16 cellular contexts compared by ENCODE assay signal in the genomic region with DNA sequence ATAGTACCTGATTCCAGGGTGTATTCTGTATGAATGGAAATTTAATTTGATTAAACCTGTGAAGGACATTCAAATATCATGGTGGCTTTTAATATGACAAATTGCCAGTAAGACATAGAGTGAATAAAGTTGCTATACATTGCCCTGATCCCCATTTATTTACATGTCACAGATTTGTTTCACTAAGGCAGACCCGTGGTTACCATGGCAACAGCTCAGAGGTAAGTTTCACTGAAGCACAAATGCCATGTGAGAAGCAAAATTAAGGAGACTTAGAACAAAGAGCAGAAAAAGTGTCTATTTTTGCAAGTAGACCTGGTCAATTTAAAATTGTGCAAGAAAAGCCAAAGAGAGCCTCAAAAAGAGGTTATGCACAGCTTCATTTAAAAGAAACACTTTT.
"Had no signal": no experiment of that assay in that cellular context is flagged by ENCODE, and none has a peak within 500 bp of the region (broad histone marks: within the 10 kb centered on the region; RNA-seq: fewer than 3 reads in every experiment).

No MANE protein-coding gene starts in this region.

- H3K27ac ChIP-seq: hepatocyte, parathyroid adenoma, skin epidermis, thyroid gland, vagina had no signal

- H3K9me3 Mint-ChIP-seq: activated CD4-positive, alpha-beta memory T cell treated with anti-CD3 and anti-CD28 coated beads for 36 hours; activated naive CD8-positive, alpha-beta T cell treated with anti-CD3 and anti-CD28 coated beads for 36 hours; activated T-cell treated with anti-CD3 and anti-CD28 coated beads, Interleukin-2, amount 50 U/mL, for 4 hours; dendritic cell treated with granulocyte-macrophage colony-stimulating factor and Interleukin-4, amounts not matched to agents 40 ng/mL and 50 ng/mL, for 4 days; effector memory CD8-positive, alpha-beta T cell had no signal

- H3K4me2 ChIP-seq: hepatocyte had no signal

- H3K27ac Mint-ChIP-seq: activated CD4-positive, alpha-beta memory T cell treated with anti-CD3 and anti-CD28 coated beads for 36 hours; activated naive CD8-positive, alpha-beta T cell treated with anti-CD3 and anti-CD28 coated beads for 36 hours; dendritic cell treated with granulocyte-macrophage colony-stimulating factor and Interleukin-4, amounts not matched to agents 40 ng/mL and 50 ng/mL, for 4 days; effector memory CD8-positive, alpha-beta T cell had no signal

- H3K27me3 ChIP-seq: hepatocyte, thyroid gland, vagina had no signal

- H3K36me3 ChIP-seq: thyroid gland, vagina had no signal

- H3K79me2 ChIP-seq: hepatocyte, parathyroid adenoma had no signal

- H3K9me3 ChIP-seq: thyroid gland, vagina had no signal

- H3K4me1 ChIP-seq: parathyroid adenoma, thyroid gland, vagina had no signal

- ATAC-seq: activated T-cell treated with anti-CD3 and anti-CD28 coated beads, Interleukin-2, amount 50 U/mL, for 4 hours; effector memory CD8-positive, alpha-beta T cell had no signal

- H3K4me3 ChIP-seq: hepatocyte, skin epidermis, thyroid gland, vagina had no signal

- H3K36me3 Mint-ChIP-seq: activated CD4-positive, alpha-beta memory T cell treated with anti-CD3 and anti-CD28 coated beads for 36 hours; activated naive CD8-positive, alpha-beta T cell treated with anti-CD3 and anti-CD28 coated beads for 36 hours had no signal

- H3K27me3 Mint-ChIP-seq: dendritic cell treated with granulocyte-macrophage colony-stimulating factor and Interleukin-4, amounts not matched to agents 40 ng/mL and 50 ng/mL, for 4 days had no signal

- H3K9ac ChIP-seq: parathyroid adenoma had no signal

- H3K4me3 Mint-ChIP-seq: activated CD4-positive, alpha-beta memory T cell treated with anti-CD3 and anti-CD28 coated beads for 36 hours; activated naive CD8-positive, alpha-beta T cell treated with anti-CD3 and anti-CD28 coated beads for 36 hours; activated T-cell treated with anti-CD3 and anti-CD28 coated beads, Interleukin-2, amount 50 U/mL, for 4 hours; dendritic cell treated with granulocyte-macrophage colony-stimulating factor and Interleukin-4, amounts not matched to agents 40 ng/mL and 50 ng/mL, for 4 days; effector memory CD8-positive, alpha-beta T cell had no signal

- H2AFZ ChIP-seq: hepatocyte, parathyroid adenoma had no signal

- DNase-seq: activated CD4-positive, alpha-beta memory T cell treated with anti-CD3 and anti-CD28 coated beads for 36 hours; activated CD4-positive, alpha-beta T cell treated with anti-CD3 and anti-CD28 coated beads for 1 hour; activated gamma-delta T cell treated with Interleukin-2 at 50 U/mL for 16 hours; activated naive CD8-positive, alpha-beta T cell treated with anti-CD3 and anti-CD28 coated beads for 36 hours; activated T-cell treated with anti-CD3 and anti-CD28 coated beads, Interleukin-2, amount 50 U/mL, for 4 hours; anterior cingulate cortex; cerebellar nuclear complex; effector memory CD8-positive, alpha-beta T cell; erythroblast; kidney glomerular epithelial cell; thyroid gland had no signal
